In genomic region chr5:126988021-126988569, GRCh38 we compare ENCODE assay signal across 1 cellular context.
TF ChIP-seq lines count a peak whose summit lies in the region.

No MANE protein-coding gene starts in this region.

TF ChIP-seq in GM23338, 12 proteins besides CTCF, POLR2A, EP300 and RAD21 (continued from another document):
- TF ChIP-seq REST (IDR thresholded peaks at IDR 0.05; ENCODE audit: unreplicated experiment) = no peak
- TF ChIP-seq ETS1 (IDR thresholded peaks at IDR 0.05) = no peak
- TF ChIP-seq ZNF331 (CRISPR knock-in tag; IDR thresholded peaks at IDR 0.05; ENCODE audit: low read depth) = no peak
- TF ChIP-seq EZH2 (IDR thresholded peaks at IDR 0.05; ENCODE audit: low read depth, unreplicated experiment) = no peak
- no peak for TF ChIP-seq JUNB (IDR thresholded peaks at IDR 0.05; ENCODE audit: unreplicated experiment)
- TF ChIP-seq EZH2phosphoT487 (IDR thresholded peaks at IDR 0.05; ENCODE audit: unreplicated experiment) = no peak
- TF ChIP-seq CREB1 (CRISPR knock-in tag; IDR thresholded peaks at IDR 0.05; ENCODE audit: low read depth) = no peak
- no peak for TF ChIP-seq ZNF114 (CRISPR knock-in tag; IDR thresholded peaks at IDR 0.05)
- no peak for TF ChIP-seq NANOG (IDR thresholded peaks at IDR 0.05; ENCODE audit: borderline replicate concordance)
- no peak for TF ChIP-seq STAT1 (IDR thresholded peaks at IDR 0.05; ENCODE audit: unreplicated experiment)
- TF ChIP-seq POLR2AphosphoS5 (IDR thresholded peaks at IDR 0.05; ENCODE audit: low read depth) = no peak
